ENCODE assay signal across 8 cellular contexts in genomic region chr12:124864326-124864752, GRCh38. TPM values are rescaled to one million over a fixed set of nuclear protein-coding genes. Genes with fewer than 3 reads are reported as not detected.
DNase-seq lines count a peak whose midpoint lies in the region; ATAC-seq and TF ChIP-seq lines count a peak whose summit lies in the region.

No MANE protein-coding gene starts in this region.

- peak overlapping the region; percentile 72 for H3K9ac ChIP-seq in Karpas-422 (ENCODE audit: low read length)

- H3K9me2 ChIP-seq in Karpas-422 (replicated peaks; ENCODE audit: insufficient read depth, low read length) = no peaks in the 10 kb centered on the region

- H3K27me3 Mint-ChIP-seq in central memory CD8-positive, alpha-beta T cell = no peaks in the 10 kb centered on the region
- H3K27me3 Mint-ChIP-seq in naive thymus-derived CD8-positive, alpha-beta T cell = peaks cover under 1 to 11% (median 6%) of the 10 kb centered on the region in 5 donors

- DNase-seq in AG09309 (ENCODE audit: low read depth) = no peak
- DNase-seq in Karpas-422 = no peak
- DNase-seq in central memory CD8-positive, alpha-beta T cell (ENCODE audit: low spot score in 2 of 2) = no peak
- peak in 1 of 10 donors; percentile 45 for DNase-seq in naive thymus-derived CD8-positive, alpha-beta T cell
- no peak for DNase-seq in NCI-H510A treated with DMSO at 0.1 percent for 48 hours (lab: John Stamatoyannopoulos, UW)
- no peak for DNase-seq in T-helper 9 cell
- no peak for DNase-seq in NCI-H446 (lab: John Stamatoyannopoulos, UW)
- DNase-seq in SHP77 treated with DMSO at 0.1 percent for 48 hours (lab: John Stamatoyannopoulos, UW) = no peak

- no peaks in the 10 kb centered on the region for H3K9me3 Mint-ChIP-seq in central memory CD8-positive, alpha-beta T cell
- H3K9me3 Mint-ChIP-seq in naive thymus-derived CD8-positive, alpha-beta T cell = no peaks in the 10 kb centered on the region

- H3K4me1 ChIP-seq in Karpas-422 (ENCODE audit: low read length) = peaks cover 47% of the 10 kb centered on the region

- POLR2A ChIA-PET in naive thymus-derived CD8-positive, alpha-beta T cell (lab: Charles Lee) = interaction anchor here (0.6 to 1.8 kb wide), 3 partner anchors 50 to 187 kb away, joined by 3 to 4 read pairs (median 3); partner anchors contain the start of gene UBC

- peak overlapping the region; percentile 81; the same call in 1 of the 2 replicates for H2AFZ ChIP-seq in Karpas-422 (ENCODE audit: low read length)

- H3K4me3 Mint-ChIP-seq in central memory CD8-positive, alpha-beta T cell = peak overlapping the region; percentile 83
- peak overlapping the region; percentile 71 to 90 (median 81) for H3K4me3 Mint-ChIP-seq in naive thymus-derived CD8-positive, alpha-beta T cell

- H3K36me3 Mint-ChIP-seq in central memory CD8-positive, alpha-beta T cell (ENCODE audit: insufficient read depth) = no peaks in the 10 kb centered on the region
- H3K36me3 Mint-ChIP-seq in naive thymus-derived CD8-positive, alpha-beta T cell = no peaks in the 10 kb centered on the region

- peaks cover 13% of the 10 kb centered on the region for H3K4me1 Mint-ChIP-seq in central memory CD8-positive, alpha-beta T cell
- peaks cover 17 to 37% (median 27%) of the 10 kb centered on the region in 4 donors for H3K4me1 Mint-ChIP-seq in naive thymus-derived CD8-positive, alpha-beta T cell

- H3K27ac Mint-ChIP-seq in central memory CD8-positive, alpha-beta T cell (ENCODE audit: low read depth) = peak overlapping the region; percentile 86
- peak overlapping the region; percentile 62 to 95 (median 89) for H3K27ac Mint-ChIP-seq in naive thymus-derived CD8-positive, alpha-beta T cell

- ATAC-seq in central memory CD8-positive, alpha-beta T cell (replicated peaks; ENCODE audit: extremely low read depth, poor library complexity, severe bottlenecking) = no peak
- ATAC-seq in naive thymus-derived CD8-positive, alpha-beta T cell = no peak

- H3K4me3 ChIP-seq in AG09309 (ENCODE audit: control insufficient read depth, low read depth, low read length) = peak overlapping the region; percentile 53
- H3K4me3 ChIP-seq in Karpas-422 (ENCODE audit: low read length) = peak overlapping the region; percentile 60; the same call in 1 of the 2 replicates

- peak overlapping the region; percentile 72 for H3K4me2 ChIP-seq in Karpas-422 (ENCODE audit: low read depth, low read length, poor library complexity, severe bottlenecking)

- no peak for TF ChIP-seq CTCF in AG09309 (IDR thresholded peaks at IDR 0.05; ENCODE audit: control insufficient read depth, insufficient read depth, low read depth, low read length, missing control alignments)

- H3K9me3 ChIP-seq in Karpas-422 (ENCODE audit: low read length) = no peaks in the 10 kb centered on the region

- no peaks in the 10 kb centered on the region for H3K27me3 ChIP-seq in Karpas-422 (ENCODE audit: low read length)

- peak overlapping the region; percentile 67 for H3K27ac ChIP-seq in Karpas-422 (ENCODE audit: low read length)

- H3K36me3 ChIP-seq in Karpas-422 (ENCODE audit: insufficient read depth, low read length) = peaks cover 19% of the 10 kb centered on the region

- peaks cover 6% of the 10 kb centered on the region; the same call in 1 of the 2 replicates for H4K20me1 ChIP-seq in Karpas-422 (ENCODE audit: insufficient read depth, low read depth, low read length)

- H3K79me2 ChIP-seq in Karpas-422 (ENCODE audit: low read length) = peaks cover 43% of the 10 kb centered on the region

RNA-seq across cellular contexts. Expression of gene SCARB1, which starts 0.7 kb away (rescaled TPM):
- total RNA-seq in Karpas-422 (2014; rRNA removed; shearing (Covaris generic); ENCODE audit: low replicate concordance) = 91.7 and 102 TPM in 2 replicates
- 1 to 10 TPM; 4.3 to 7.2 TPM for total RNA-seq in naive thymus-derived CD8-positive, alpha-beta T cell
- 1 to 10 TPM; 2.7 to 3.9 (median 3.1) TPM for polyA plus RNA-seq in naive thymus-derived CD8-positive, alpha-beta T cell

RNA-seq across cellular contexts. Expression of gene UBC, which starts 50.1 kb away (rescaled TPM):
- 603 and 914 TPM in 2 replicates for total RNA-seq in Karpas-422 (2014; rRNA removed; shearing (Covaris generic); ENCODE audit: low replicate concordance)
- total RNA-seq in naive thymus-derived CD8-positive, alpha-beta T cell = 100 to 1,000 TPM; 773 to 788 TPM
- polyA plus RNA-seq in naive thymus-derived CD8-positive, alpha-beta T cell = 1,000 to 10,000 TPM; 1,080 to 1,331 (median 1,214) TPM

Comparison
In these comparisons a context has a peak if more than half of its experiments do, and no peak if none do; other contexts are left out.
1. RNA of gene SCARB1, which starts 0.7 kb away (total RNA-seq): 91.7 to 102 TPM in Karpas-422; 4.3 to 7.2 TPM in naive thymus-derived CD8-positive, alpha-beta T cell; every median in the first group is over 10 times any median in the second.